Comparison of ENCODE assay signal across 11 cellular contexts in the genomic region with DNA sequence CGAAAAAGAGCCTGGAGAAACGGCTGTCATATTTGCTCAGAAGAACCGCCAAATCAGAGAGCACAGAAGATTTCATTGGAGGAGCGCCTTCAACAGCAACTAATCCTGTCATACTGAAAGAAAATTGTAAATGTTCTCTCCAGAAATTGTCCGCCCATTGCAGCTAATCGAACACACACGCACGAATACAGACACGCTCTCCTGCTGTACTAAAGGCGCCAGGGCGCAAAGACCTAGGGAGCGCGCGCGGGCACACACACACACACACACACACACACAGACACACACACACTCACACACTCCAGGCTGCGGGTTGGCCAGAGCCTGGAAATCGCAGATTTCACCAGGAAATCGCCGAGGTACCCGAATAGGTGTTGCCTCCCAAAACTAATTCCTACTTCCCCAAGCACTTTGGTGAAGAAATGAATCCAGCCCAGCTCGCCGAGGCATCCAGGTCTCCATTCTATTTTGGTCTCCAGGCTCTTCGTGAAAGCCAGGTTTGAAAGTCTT. TPM values are rescaled to one million over a fixed set of nuclear protein-coding genes. Genes with fewer than 3 reads are reported as not detected.
DNase-seq lines count a peak whose midpoint lies in the region; ATAC-seq and TF ChIP-seq lines count a peak whose summit lies in the region.
"Had no signal": no experiment of that assay in that cellular context is flagged by ENCODE, and none has a peak within 500 bp of the region (broad histone marks: within the 10 kb centered on the region; RNA-seq: fewer than 3 reads in every experiment).

A gene (plus strand): TSS at position 157 of the 510 bp plus-strand sequence. CDS start 146,214 bp downstream, outside the sequence.

- no peak for TF ChIP-seq CTCF in esophagus squamous epithelium (IDR thresholded peaks at IDR 0.05)
- TF ChIP-seq CTCF in right lobe of liver (IDR thresholded peaks at IDR 0.05): no peak

- H3K27me3 ChIP-seq in esophagus squamous epithelium: peaks cover 0 to 67% (median 4%) of the 10 kb centered on the region in 4 donors
- H3K27me3 ChIP-seq in muscle layer of duodenum (ENCODE audit: low read depth, low read length): peaks cover 12% of the 10 kb centered on the region
- peaks cover 0 to 7% of the 10 kb centered on the region in 2 donors for H3K27me3 ChIP-seq in right lobe of liver

- no peak for ATAC-seq in right lobe of liver
- no peak for ATAC-seq in HG02981 (IDR thresholded peaks at IDR 0.05; ENCODE audit: unreplicated experiment)
- no peak for ATAC-seq in GM21529 (IDR thresholded peaks at IDR 0.05; ENCODE audit: unreplicated experiment)
- ATAC-seq: body of pancreas, HCT116 had no signal

- no peaks in the 10 kb centered on the region for H3K36me3 ChIP-seq in esophagus squamous epithelium
- H3K36me3 ChIP-seq in muscle layer of duodenum (ENCODE audit: control insufficient read depth in 1 of 2, insufficient read depth in 2 of 2, low read length in 2 of 2): no peaks in the 10 kb centered on the region
- H3K36me3 ChIP-seq in right lobe of liver: no peaks in the 10 kb centered on the region

- WGBS in esophagus squamous epithelium, 2 donors: 3 to 9% methylated on average over 8 to 18 of the region's 23 CpGs
- WGBS in right lobe of liver (ENCODE audit: insufficient coverage, low coverage, low lambda C conversion rate, missing lambda C conversion rate): 1% methylated on average over 10 of the region's 23 CpGs

- H3K9me3 ChIP-seq in esophagus squamous epithelium (no peaks in the 10 kb centered on the region), muscle layer of duodenum (ENCODE audit: control insufficient read depth in 1 of 2, low read length in 2 of 2) (no peaks in the 10 kb centered on the region), right lobe of liver (no peaks in the 10 kb centered on the region)
- H3K9me3 ChIP-seq: body of pancreas had no signal

- peak within 1 kb of the TSS in 3 of 4 donors; percentile 17 to 54 (median 37) for H3K4me3 ChIP-seq in esophagus squamous epithelium
- H3K4me3 ChIP-seq in muscle layer of duodenum (ENCODE audit: low read depth in 1 of 2, low read length in 2 of 2): peak within 1 kb of the TSS; percentile 62 to 85
- peak within 1 kb of the TSS in 1 of 3 donors; percentile 16 for H3K4me3 ChIP-seq in right lobe of liver
- H3K4me3 ChIP-seq: body of pancreas had no signal

- intact Hi-C loops in esophagus squamous epithelium (cut with DNase I) (no loop called here), right lobe of liver (cut with DNase I) (no loop called here)

- no peak for TF ChIP-seq POLR2A in esophagus squamous epithelium (IDR thresholded peaks at IDR 0.05)
- TF ChIP-seq POLR2A in right lobe of liver (IDR thresholded peaks at IDR 0.05): no peak

- H3K4me1 ChIP-seq in esophagus squamous epithelium: peaks cover 6 to 32% (median 15%) of the 10 kb centered on the region in 3 donors
- peaks cover 0 to 26% of the 10 kb centered on the region in 2 donors for H3K4me1 ChIP-seq in muscle layer of duodenum (ENCODE audit: control insufficient read depth in 1 of 2, insufficient read depth in 2 of 2, low read length in 2 of 2)
- no peaks in the 10 kb centered on the region for H3K4me1 ChIP-seq in right lobe of liver

- DNase-seq in AG20443 (ENCODE audit: low spot score) (peak; percentile 11), NCI-H2081 treated with DMSO at 0.1 percent for 48 hours (lab: John Stamatoyannopoulos, UW) (peak; percentile 38), esophagus squamous epithelium (lab: John Stamatoyannopoulos, UW) (no peak), right lobe of liver (no peak)
- DNase-seq in activated CD8-positive, alpha-beta memory T cell treated with anti-CD3 and anti-CD28 coated beads, Interleukin-2, amount 50 U/mL, for 48 hours: no peak
- DNase-seq: body of pancreas, KG1 had no signal

- H3K27ac ChIP-seq in esophagus squamous epithelium (no peak within 1 kb of the TSS), muscle layer of duodenum (ENCODE audit: low read length) (peak within 1 kb of the TSS; percentile 40), right lobe of liver (no peak within 1 kb of the TSS)
- H3K27ac ChIP-seq: body of pancreas had no signal

RNA-seq across cellular contexts. Expression of the gene that starts here (rescaled TPM):
- total RNA-seq in esophagus squamous epithelium (under 1 TPM in 1 of 4 donors, not detected in 3; under 0.01 TPM), right lobe of liver (1 to 10 TPM in 1 of 6 experiments, under 1 TPM in 5; 0.25 to 1.1 (median 0.41) TPM)
- total RNA-seq: body of pancreas had no signal

Comparison
In these comparisons a context has a peak if more than half of its experiments do, and no peak if none do; other contexts are left out.
1. DNase-seq: peak in AG20443 (single experiment) and NCI-H2081 treated with DMSO at 0.1 percent for 48 hours (single experiment); none in esophagus squamous epithelium (single experiment), right lobe of liver (0 of 3) and activated CD8-positive, alpha-beta memory T cell treated with anti-CD3 and anti-CD28 coated beads, Interleukin-2, amount 50 U/mL, for 48 hours (single experiment).